27 cellular contexts compared by ENCODE assay signal in the genomic region with DNA sequence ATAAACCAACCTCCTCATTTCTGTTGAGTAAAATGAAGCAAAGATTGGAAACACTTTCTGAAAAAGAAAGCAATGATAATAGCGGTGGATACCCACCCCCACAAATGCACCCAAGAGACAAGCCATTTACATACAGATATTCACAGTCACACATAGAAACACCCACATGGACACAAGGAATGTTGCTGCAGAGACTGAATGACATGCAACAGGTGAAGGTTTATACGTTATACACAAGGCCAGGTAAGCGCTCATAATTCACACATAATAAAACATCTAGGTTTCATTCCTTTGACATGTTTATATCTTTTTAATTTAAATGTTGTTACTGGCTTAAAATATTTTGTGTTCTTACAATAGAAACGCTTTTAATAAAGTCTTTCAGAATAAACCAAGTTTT.
"Had no signal": no experiment of that assay in that cellular context is flagged by ENCODE, and none has a peak within 500 bp of the region (broad histone marks: within the 10 kb centered on the region; RNA-seq: fewer than 3 reads in every experiment).

No MANE protein-coding gene starts in this region.

- H3K4me3 ChIP-seq: stomach, suprapubic skin, testis, thoracic aorta, thyroid gland, tibial artery, tibial nerve, transverse colon, upper lobe of left lung, upper lobe of right lung, uterus, vagina had no signal

- ATAC-seq: stimulated activated effector memory CD8-positive, alpha-beta T cell treated with anti-CD3 and anti-CD28 coated beads, Interleukin-12 subunit alpha, Interleukin-12 subunit beta, amount 100 ng/mL, for 72 hours; stimulated activated memory B cell treated with anti-CD40 and anti-IgM and Interleukin-4, amounts not matched to agents 10 μg/mL and 1 μg/mL and 100 μg/mL, for 72 hours; stimulated activated naive B cell treated with anti-CD40 and anti-IgM and Interleukin-4, amounts not matched to agents 10 μg/mL and 1 μg/mL and 100 μg/mL, for 72 hours; stimulated activated naive CD8-positive, alpha-beta T cell treated with anti-CD3 and anti-CD28 coated beads, Interleukin-15, amount 100 ng/mL, for 72 hours; stimulated activated naive CD8-positive, alpha-beta T cell treated with anti-CD3 and anti-CD28 coated beads, Interleukin-15, Interleukin-2, amounts not matched to agents 100 U/mL and 50 U/mL, for 24 hours; upper lobe of right lung had no signal

- DNase-seq: stimulated activated CD4-positive, alpha-beta T cell treated with anti-CD3 and anti-CD28 coated beads, Interleukin-2, amount 100 ng/mL, for 48 hours; stimulated activated CD4-positive, alpha-beta T cell treated with anti-CD3 and anti-CD28 coated beads, Interleukin-4, amount 100 ng/mL, for 1 hour; stimulated activated CD4-positive, alpha-beta T cell treated with anti-CD3 and anti-CD28 coated beads, Interleukin-4, amount 100 ng/mL, for 24 hours; stimulated activated CD4-positive, alpha-beta T cell treated with anti-CD3 and anti-CD28 coated beads, Interleukin-4, amount 100 ng/mL, for 4 hours; stimulated activated CD8-positive, alpha-beta memory T cell treated with anti-CD3 and anti-CD28 coated beads, Interleukin-4, amount 100 ng/mL, for 48 hours; stimulated activated naive B cell treated with anti-CD40 and anti-IgM and Interleukin-4, amounts not matched to agents 10 μg/mL and 1 μg/mL and 100 μg/mL, for 72 hours; stimulated activated naive CD4-positive, alpha-beta T cell; stimulated activated naive CD4-positive, alpha-beta T cell treated with Interleukin-2 at 50 U/mL for 16 hours; stimulated activated naive CD8-positive, alpha-beta T cell treated with anti-CD3 and anti-CD28 coated beads, Interleukin-15, amount 100 ng/mL, for 72 hours; stimulated activated naive CD8-positive, alpha-beta T cell treated with anti-CD3 and anti-CD28 coated beads, Interleukin-15, Interleukin-2, amounts not matched to agents 100 U/mL and 50 U/mL, for 24 hours; stomach; substantia nigra; testis; thyroid gland; tibial artery; transverse colon; trophoblast cell; upper lobe of left lung; upper lobe of right lung; uterus had no signal

- H3K27ac ChIP-seq: stomach, suprapubic skin, testis, thoracic aorta, thyroid gland, tibial artery, tibial nerve, transverse colon, upper lobe of left lung, upper lobe of right lung, uterus, vagina had no signal

- H3K4me1 ChIP-seq: stomach, suprapubic skin, testis, thyroid gland, tibial artery, tibial nerve, transverse colon, upper lobe of left lung, upper lobe of right lung, uterus, vagina had no signal

- FAIRE-seq: urothelium cell line had no signal

- H3K9me3 ChIP-seq: testis, thyroid gland had no signal

- H3K36me3 ChIP-seq: uterus had no signal

- H3K27me3 ChIP-seq: stomach, suprapubic skin, testis, thyroid gland, tibial artery, tibial nerve, transverse colon, upper lobe of left lung, upper lobe of right lung, uterus, vagina had no signal
